ENCODE assay signal across 9 cellular contexts in genomic region chr21:42561742-42562141, GRCh38. TPM values are rescaled to one million over a fixed set of nuclear protein-coding genes. Genes with fewer than 3 reads are reported as not detected.
DNase-seq lines count a peak whose midpoint lies in the region; ATAC-seq and TF ChIP-seq lines count a peak whose summit lies in the region.
"Had no signal": no experiment of that assay in that cellular context is flagged by ENCODE, and none has a peak within 500 bp of the region (broad histone marks: within the 10 kb centered on the region; RNA-seq: fewer than 3 reads in every experiment).

No MANE protein-coding gene starts in this region.

- no peak overlapping the region for H3K4me3 Mint-ChIP-seq in stimulated activated naive CD8-positive, alpha-beta T cell treated with anti-CD3 and anti-CD28 coated beads, Interleukin-15, amount 100 ng/mL, for 72 hours
- no peak overlapping the region for H3K4me3 Mint-ChIP-seq in activated CD4-positive, alpha-beta T cell treated with anti-CD3 and anti-CD28 coated beads, Interleukin-2, amount 10 ng/mL, durations not matched to agents 7 days and 5 days

- H3K4me1 Mint-ChIP-seq in stimulated activated naive CD8-positive, alpha-beta T cell treated with anti-CD3 and anti-CD28 coated beads, Interleukin-15, amount 100 ng/mL, for 72 hours = no peaks in the 10 kb centered on the region
- peaks cover 9% of the 10 kb centered on the region for H3K4me1 Mint-ChIP-seq in activated CD4-positive, alpha-beta T cell treated with anti-CD3 and anti-CD28 coated beads, Interleukin-2, amount 10 ng/mL, durations not matched to agents 7 days and 5 days

- peaks cover 7% of the 10 kb centered on the region for H3K36me3 Mint-ChIP-seq in activated CD4-positive, alpha-beta T cell treated with anti-CD3 and anti-CD28 coated beads, Interleukin-2, amount 10 ng/mL, durations not matched to agents 7 days and 5 days (ENCODE audit: low read depth)

- no peaks in the 10 kb centered on the region for H3K27me3 Mint-ChIP-seq in stimulated activated naive CD8-positive, alpha-beta T cell treated with anti-CD3 and anti-CD28 coated beads, Interleukin-15, amount 100 ng/mL, for 72 hours
- H3K27me3 Mint-ChIP-seq in activated CD4-positive, alpha-beta T cell treated with anti-CD3 and anti-CD28 coated beads, Interleukin-2, amount 10 ng/mL, durations not matched to agents 7 days and 5 days = no peaks in the 10 kb centered on the region

- DNase-seq in stimulated activated naive CD8-positive, alpha-beta T cell treated with anti-CD3 and anti-CD28 coated beads, Interleukin-15, Interleukin-2, amounts not matched to agents 100 U/mL and 50 U/mL, for 24 hours = no peak
- no peak for DNase-seq in stimulated activated naive CD8-positive, alpha-beta T cell treated with anti-CD3 and anti-CD28 coated beads, Interleukin-15, amount 100 ng/mL, for 72 hours
- DNase-seq in NCI-H1092 treated with DMSO at 0.1 percent for 48 hours (lab: John Stamatoyannopoulos, UW) (peak; percentile 93), erythroblast (lab: John Stamatoyannopoulos, UW) (peak; percentile 26 to 33), kidney glomerular epithelial cell (lab: John Stamatoyannopoulos, UW) (no peak)
- no peak for DNase-seq in NK-92 treated with Interleukin-12 subunit alpha and Interleukin-12 subunit beta, amount 100 ng/mL, for 24 hours (lab: John Stamatoyannopoulos, UW)
- no peak for DNase-seq in activated CD4-positive, alpha-beta T cell treated with anti-CD3 and anti-CD28 coated beads, Interleukin-2, amount 10 ng/mL, durations not matched to agents 7 days and 5 days

- ATAC-seq in stimulated activated naive CD8-positive, alpha-beta T cell treated with anti-CD3 and anti-CD28 coated beads, Interleukin-15, Interleukin-2, amounts not matched to agents 100 U/mL and 50 U/mL, for 24 hours = peak; percentile 16
- no peak for ATAC-seq in stimulated activated naive CD8-positive, alpha-beta T cell treated with anti-CD3 and anti-CD28 coated beads, Interleukin-15, amount 100 ng/mL, for 72 hours
- ATAC-seq in GM19455 (IDR thresholded peaks at IDR 0.05; ENCODE audit: unreplicated experiment) = no peak

- CTCF ChIA-PET in activated CD4-positive, alpha-beta T cell treated with anti-CD3 and anti-CD28 coated beads, Interleukin-2, amount 10 ng/mL, durations not matched to agents 7 days and 5 days (lab: Charles Lee) = no interaction called here

- H3K9me3 Mint-ChIP-seq in stimulated activated naive CD8-positive, alpha-beta T cell treated with anti-CD3 and anti-CD28 coated beads, Interleukin-15, amount 100 ng/mL, for 72 hours = no peaks in the 10 kb centered on the region
- H3K9me3 Mint-ChIP-seq in activated CD4-positive, alpha-beta T cell treated with anti-CD3 and anti-CD28 coated beads, Interleukin-2, amount 10 ng/mL, durations not matched to agents 7 days and 5 days = no peaks in the 10 kb centered on the region

- H3K27ac Mint-ChIP-seq in stimulated activated naive CD8-positive, alpha-beta T cell treated with anti-CD3 and anti-CD28 coated beads, Interleukin-15, amount 100 ng/mL, for 72 hours = peak overlapping the region in 1 of 2 donors; percentile 2
- H3K27ac Mint-ChIP-seq in activated CD4-positive, alpha-beta T cell treated with anti-CD3 and anti-CD28 coated beads, Interleukin-2, amount 10 ng/mL, durations not matched to agents 7 days and 5 days = no peak overlapping the region

- TF ChIP-seq POLR2A in erythroblast (IDR thresholded peaks at IDR 0.05; ENCODE audit: low read length) = no peak

- POLR2A ChIA-PET in activated CD4-positive, alpha-beta T cell treated with anti-CD3 and anti-CD28 coated beads, Interleukin-2, amount 10 ng/mL, durations not matched to agents 7 days and 5 days (lab: Charles Lee) = no interaction called here

RNA-seq across cellular contexts. Expression of gene SLC37A1, which starts 48.1 kb away (rescaled TPM):
- total RNA-seq in activated CD4-positive, alpha-beta T cell treated with anti-CD3 and anti-CD28 coated beads, Interleukin-2, amount 10 ng/mL, durations not matched to agents 7 days and 5 days = 10 to 100 TPM; 19.2 to 20.2 TPM
- total RNA-seq: LHCN-M2 had no signal

Comparison
In these comparisons a context has a peak if more than half of its experiments do, and no peak if none do; other contexts are left out.
1. DNase-seq: peak in NCI-H1092 treated with DMSO at 0.1 percent for 48 hours (single experiment) and erythroblast (2 of 2); none in stimulated activated naive CD8-positive, alpha-beta T cell treated with anti-CD3 and anti-CD28 coated beads, Interleukin-15, Interleukin-2, amounts not matched to agents 100 U/mL and 50 U/mL, for 24 hours (single experiment), stimulated activated naive CD8-positive, alpha-beta T cell treated with anti-CD3 and anti-CD28 coated beads, Interleukin-15, amount 100 ng/mL, for 72 hours (0 of 2), NK-92 treated with Interleukin-12 subunit alpha and Interleukin-12 subunit beta, amount 100 ng/mL, for 24 hours (single experiment), kidney glomerular epithelial cell (single experiment) and activated CD4-positive, alpha-beta T cell treated with anti-CD3 and anti-CD28 coated beads, Interleukin-2, amount 10 ng/mL, durations not matched to agents 7 days and 5 days (single experiment).